In genomic region chr2:20755132-20755800, GRCh38 we compare ENCODE assay signal across 18 cellular contexts.
DNase-seq lines count a peak whose midpoint lies in the region; ATAC-seq and TF ChIP-seq lines count a peak whose summit lies in the region.
"Had no signal": no experiment of that assay in that cellular context is flagged by ENCODE, and none has a peak within 500 bp of the region (broad histone marks: within the 10 kb centered on the region; RNA-seq: fewer than 3 reads in every experiment).

No MANE protein-coding gene starts in this region.

- no peak overlapping the region for H3K27ac Mint-ChIP-seq in stimulated activated naive B cell treated with anti-CD40 and anti-IgM and Interleukin-4, amounts not matched to agents 10 μg/mL and 1 μg/mL and 100 μg/mL, for 72 hours
- H3K27ac Mint-ChIP-seq: activated CD8-positive, alpha-beta memory T cell treated with anti-CD3 and anti-CD28 coated beads, Interleukin-2, amount 10 ng/mL, durations not matched to agents 7 days and 5 days; activated naive CD4-positive, alpha-beta T cell treated with anti-CD3 and anti-CD28 coated beads, Interleukin-2, amount 50 U/mL, for 72 hours; IgD-negative memory B cell had no signal

- no peaks in the 10 kb centered on the region for H3K27me3 ChIP-seq in AG04450 (ENCODE audit: control insufficient read depth, insufficient read depth, low read length)
- H3K27me3 ChIP-seq: testis had no signal

- no peaks in the 10 kb centered on the region for H3K27me3 Mint-ChIP-seq in stimulated activated naive B cell treated with anti-CD40 and anti-IgM and Interleukin-4, amounts not matched to agents 10 μg/mL and 1 μg/mL and 100 μg/mL, for 72 hours
- H3K27me3 Mint-ChIP-seq: activated CD8-positive, alpha-beta memory T cell treated with anti-CD3 and anti-CD28 coated beads, Interleukin-2, amount 10 ng/mL, durations not matched to agents 7 days and 5 days; central memory CD8-positive, alpha-beta T cell; IgD-negative memory B cell had no signal

- TF ChIP-seq CTCF in AG04450 (IDR thresholded peaks at IDR 0.05; ENCODE audit: low read depth, low read length) (peak; percentile 47), astrocyte of the cerebellum (IDR thresholded peaks at IDR 0.05; ENCODE audit: low read depth, low read length, missing control alignments) (peak; percentile 24)

- CTCF ChIA-PET in AG04450 (lab: Charles Lee), result interaction anchor here (0.7 kb wide), 1 partner anchor 93 kb away, joined by 3 read pairs; no protein-coding TSS in a partner anchor

- no peak overlapping the region for H3K4me3 Mint-ChIP-seq in stimulated activated naive B cell treated with anti-CD40 and anti-IgM and Interleukin-4, amounts not matched to agents 10 μg/mL and 1 μg/mL and 100 μg/mL, for 72 hours
- H3K4me3 Mint-ChIP-seq: activated CD8-positive, alpha-beta memory T cell treated with anti-CD3 and anti-CD28 coated beads, Interleukin-2, amount 10 ng/mL, durations not matched to agents 7 days and 5 days; central memory CD8-positive, alpha-beta T cell; IgD-negative memory B cell had no signal

- peaks cover 37 to 44% of the 10 kb centered on the region in 2 donors for H3K36me3 Mint-ChIP-seq in stimulated activated naive B cell treated with anti-CD40 and anti-IgM and Interleukin-4, amounts not matched to agents 10 μg/mL and 1 μg/mL and 100 μg/mL, for 72 hours

- no peak for ATAC-seq in stimulated activated naive B cell treated with anti-CD40 and anti-IgM and Interleukin-4, amounts not matched to agents 10 μg/mL and 1 μg/mL and 100 μg/mL, for 72 hours (replicated peaks)
- ATAC-seq in GM18870 (IDR thresholded peaks at IDR 0.05; ENCODE audit: unreplicated experiment), result no peak
- ATAC-seq: activated CD8-positive, alpha-beta memory T cell treated with anti-CD3 and anti-CD28 coated beads, Interleukin-2, amount 10 ng/mL, durations not matched to agents 7 days and 5 days; activated naive CD4-positive, alpha-beta T cell treated with anti-CD3 and anti-CD28 coated beads, Interleukin-2, amount 50 U/mL, for 72 hours; esophagus mucosa had no signal

- in situ Hi-C loops in astrocyte of the cerebellum (cut with HindIII; ENCODE audit: low sequenced_read_pairs), result no loop called here

- H3K9me3 ChIP-seq in AG04450 (ENCODE audit: control insufficient read depth, insufficient read depth, low read length), result no peaks in the 10 kb centered on the region
- H3K9me3 ChIP-seq: testis had no signal

- DNase-seq in AG04450 (ENCODE audit: low read depth, low spot score) (no peak), NAMALWA (ENCODE audit: low spot score) (peak; percentile 6), astrocyte of the cerebellum (ENCODE audit: low read depth) (no peak), iris pigment epithelial cell (ENCODE audit: low read depth) (peak; percentile 11)
- DNase-seq in stimulated activated naive B cell treated with anti-CD40 and anti-IgM and Interleukin-4, amounts not matched to agents 10 μg/mL and 1 μg/mL and 100 μg/mL, for 72 hours, result no peak
- DNase-seq in stimulated activated CD4-positive, alpha-beta T cell treated with anti-CD3 and anti-CD28 coated beads, Interleukin-4, amount 100 ng/mL, for 4 hours, result no peak
- no peak for DNase-seq in stimulated activated CD4-positive, alpha-beta T cell treated with anti-CD3 and anti-CD28 coated beads, Interleukin-2, amount 100 ng/mL, for 48 hours
- DNase-seq: activated CD8-positive, alpha-beta memory T cell treated with anti-CD3 and anti-CD28 coated beads, Interleukin-2, amount 10 ng/mL, durations not matched to agents 7 days and 5 days; DMS153; mammary epithelial cell; NCI-H1436; stimulated activated CD4-positive, alpha-beta T cell treated with anti-CD3 and anti-CD28 coated beads, Interleukin-12 subunit alpha, Interleukin-12 subunit beta, amount 100 ng/mL, for 4 hours; testis had no signal

- POLR2A ChIA-PET in AG04450 (lab: Yijun Ruan, JAX), result no interaction called here

- no peak overlapping the region for H3K27ac ChIP-seq in AG04450 (ENCODE audit: low read depth, low read length)
- H3K27ac ChIP-seq: testis had no signal

- H3K4me3 ChIP-seq in AG04450 (ENCODE audit: low read depth, low read length), result no peak overlapping the region
- H3K4me3 ChIP-seq in astrocyte of the cerebellum (ENCODE audit: low read depth, low read length), result no peak overlapping the region
- H3K4me3 ChIP-seq: testis had no signal

- H3K9me3 Mint-ChIP-seq in stimulated activated naive B cell treated with anti-CD40 and anti-IgM and Interleukin-4, amounts not matched to agents 10 μg/mL and 1 μg/mL and 100 μg/mL, for 72 hours, result peaks cover 0 to 4% of the 10 kb centered on the region in 2 donors
- H3K9me3 Mint-ChIP-seq: activated naive CD4-positive, alpha-beta T cell treated with anti-CD3 and anti-CD28 coated beads, Interleukin-2, amount 50 U/mL, for 72 hours; central memory CD8-positive, alpha-beta T cell; IgD-negative memory B cell had no signal

- peaks cover 10 to 14% of the 10 kb centered on the region in 2 donors for H3K4me1 Mint-ChIP-seq in stimulated activated naive B cell treated with anti-CD40 and anti-IgM and Interleukin-4, amounts not matched to agents 10 μg/mL and 1 μg/mL and 100 μg/mL, for 72 hours

Comparison
In these comparisons a context has a peak if more than half of its experiments do, and no peak if none do; other contexts are left out.
1. DNase-seq: peak in NAMALWA (single experiment) and iris pigment epithelial cell (single experiment); none in AG04450 (single experiment), astrocyte of the cerebellum (single experiment), stimulated activated naive B cell treated with anti-CD40 and anti-IgM and Interleukin-4, amounts not matched to agents 10 μg/mL and 1 μg/mL and 100 μg/mL, for 72 hours (single experiment), stimulated activated CD4-positive, alpha-beta T cell treated with anti-CD3 and anti-CD28 coated beads, Interleukin-4, amount 100 ng/mL, for 4 hours (0 of 2) and stimulated activated CD4-positive, alpha-beta T cell treated with anti-CD3 and anti-CD28 coated beads, Interleukin-2, amount 100 ng/mL, for 48 hours (0 of 2).